Comparison of ENCODE assay signal across 24 cellular contexts in the genomic region with DNA sequence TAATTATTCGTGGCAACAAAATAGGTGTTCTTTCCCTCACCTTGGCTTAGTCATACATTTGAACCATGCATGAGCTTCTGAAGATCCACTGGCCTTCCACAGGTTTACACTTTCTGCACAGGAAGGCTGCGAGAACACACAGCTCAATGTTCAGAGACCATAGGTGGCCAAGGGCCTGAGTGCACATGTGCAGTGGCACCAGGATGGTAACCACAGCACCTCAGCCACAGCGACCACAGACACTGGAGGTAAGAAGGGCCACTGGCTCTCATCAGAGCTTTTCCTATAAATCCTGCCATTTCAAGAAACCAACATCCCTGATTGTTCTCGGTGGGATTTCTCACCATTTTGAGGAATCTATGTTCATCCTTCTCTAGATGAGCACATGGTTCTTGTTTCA. TPM values are rescaled to one million over a fixed set of nuclear protein-coding genes. Genes with fewer than 3 reads are reported as not detected.
DNase-seq lines count a peak whose midpoint lies in the region; ATAC-seq and TF ChIP-seq lines count a peak whose summit lies in the region.
"Had no signal": no experiment of that assay in that cellular context is flagged by ENCODE, and none has a peak within 500 bp of the region (broad histone marks: within the 10 kb centered on the region; RNA-seq: fewer than 3 reads in every experiment).

No MANE protein-coding gene starts in this region.

- peaks cover 6% of the 10 kb centered on the region; the same call in 1 of the 2 replicates for H3K4me1 ChIP-seq in HUES6 (ENCODE audit: control insufficient read depth, insufficient read depth, low read length)
- H3K4me1 ChIP-seq in adipocyte (ENCODE audit: control insufficient read depth, insufficient read depth, low read length) = peaks cover 30% of the 10 kb centered on the region
- no peaks in the 10 kb centered on the region for H3K4me1 ChIP-seq in hepatocyte (ENCODE audit: insufficient read depth)
- H3K4me1 ChIP-seq in neuron (ENCODE audit: insufficient read depth, low read length) = peaks cover 13% of the 10 kb centered on the region
- H3K4me1 ChIP-seq: SJCRH30 had no signal

- H3K27me3 ChIP-seq in HUES6 (ENCODE audit: control insufficient read depth, insufficient read depth, low read length) (peaks cover 72% of the 10 kb centered on the region), adipocyte (replicated peaks; ENCODE audit: control insufficient read depth, insufficient read depth, low read length) (no peaks in the 10 kb centered on the region), hepatocyte (peaks cover 63% of the 10 kb centered on the region), neuron (ENCODE audit: insufficient read depth, low read length) (no peaks in the 10 kb centered on the region)
- H3K27me3 ChIP-seq: thyroid gland had no signal

- no peak for DNase-seq in adipocyte (ENCODE audit: low read depth)
- no peak for DNase-seq in hepatocyte (ENCODE audit: low spot score)
- DNase-seq in iPS-NIHi11 (ENCODE audit: low spot score) = no peak
- no peak for DNase-seq in KG1 (lab: John Stamatoyannopoulos, UW)
- no peak for DNase-seq in stimulated activated CD4-positive, alpha-beta T cell treated with anti-CD3 and anti-CD28 coated beads, Interleukin-2, amount 100 ng/mL, for 48 hours
- DNase-seq: activated CD4-positive, alpha-beta T cell treated with anti-CD3 and anti-CD28 coated beads, Interleukin-2, amount 50 U/mL, for 1 hour; effector memory CD8-positive, alpha-beta T cell; esophagus squamous epithelium; HCEC 1CT; left colon; NCI-H1694; NCI-H774; SJCRH30; stimulated activated CD4-positive, alpha-beta T cell treated with anti-CD3 and anti-CD28 coated beads, Interleukin-4, amount 100 ng/mL, for 1 hour; stimulated activated naive CD4-positive, alpha-beta T cell; thyroid gland had no signal

- H3K36me3 ChIP-seq in HUES6 (ENCODE audit: control insufficient read depth, insufficient read depth, low read length) (no peaks in the 10 kb centered on the region), adipocyte (ENCODE audit: control insufficient read depth, insufficient read depth, low read length, severe bottlenecking) (peaks cover 14% of the 10 kb centered on the region), hepatocyte (replicated peaks; ENCODE audit: insufficient read depth, low read depth) (no peaks in the 10 kb centered on the region), neuron (ENCODE audit: insufficient read depth, low read length) (peaks cover 15% of the 10 kb centered on the region)
- H3K36me3 ChIP-seq: esophagus squamous epithelium, SJCRH30, thyroid gland had no signal

- H3K79me2 ChIP-seq in hepatocyte = no peaks in the 10 kb centered on the region

- H3K27ac ChIP-seq in HUES6 (ENCODE audit: low read depth, low read length) = no peak overlapping the region
- H3K27ac ChIP-seq in hepatocyte = no peak overlapping the region
- H3K27ac ChIP-seq: C4-2B, esophagus squamous epithelium, SJCRH30, thyroid gland had no signal

- H3K4me2 ChIP-seq in hepatocyte = peak overlapping the region; percentile 78

- H3K9me3 ChIP-seq in HUES6 (ENCODE audit: control insufficient read depth, insufficient read depth, low read depth, low read length) = no peaks in the 10 kb centered on the region
- H3K9me3 ChIP-seq in adipocyte (ENCODE audit: control insufficient read depth, low read length) = no peaks in the 10 kb centered on the region
- H3K9me3 ChIP-seq in hepatocyte (ENCODE audit: low read depth) = no peaks in the 10 kb centered on the region
- peaks cover 5% of the 10 kb centered on the region for H3K9me3 ChIP-seq in neuron (ENCODE audit: low read length)
- H3K9me3 ChIP-seq: esophagus squamous epithelium, SJCRH30, thyroid gland had no signal

- H4K20me1 ChIP-seq in hepatocyte (ENCODE audit: insufficient read depth, poor library complexity, severe bottlenecking) = no peaks in the 10 kb centered on the region

- H3K9ac ChIP-seq in HUES6 (ENCODE audit: low read length) = no peak overlapping the region
- peak overlapping the region; percentile 80 for H3K9ac ChIP-seq in adipocyte (ENCODE audit: low read length)

- ATAC-seq in HG03280 (IDR thresholded peaks at IDR 0.05; ENCODE audit: unreplicated experiment) = no peak
- ATAC-seq: activated naive CD4-positive, alpha-beta T cell treated with anti-CD3 and anti-CD28 coated beads, Interleukin-2, amount 50 U/mL, for 72 hours; effector memory CD8-positive, alpha-beta T cell; K562; left colon; natural killer cell treated with Interleukin-12 subunit alpha and Interleukin-12 subunit beta and Interleukin-15 and Interleukin-18, amount 100 ng/mL, for 72 hours had no signal

- TF ChIP-seq CTCF in hepatocyte (IDR thresholded peaks at IDR 0.05; ENCODE audit: poor library complexity) = no peak

- 98% methylated on average over 4 of the region's 4 CpGs for WGBS in hepatocyte (ENCODE audit: low lambda C conversion rate, missing lambda C conversion rate)

- H2AFZ ChIP-seq in hepatocyte (no peak overlapping the region), neuron (ENCODE audit: low read depth, low read length) (no peak overlapping the region)

- 0 out of 2 replicates have a peak overlapping the region, but pooled peaks have one; percentile 75 for H3K4me3 ChIP-seq in HUES6 (ENCODE audit: low read depth, low read length)
- H3K4me3 ChIP-seq in adipocyte (ENCODE audit: low read length) = peak overlapping the region; percentile 81
- H3K4me3 ChIP-seq in hepatocyte = no peak overlapping the region
- peak overlapping the region; percentile 77 for H3K4me3 ChIP-seq in neuron (ENCODE audit: low read length)
- H3K4me3 ChIP-seq: K562 had no signal

- H3K9me2 ChIP-seq in hepatocyte (replicated peaks; ENCODE audit: insufficient read depth) = no peaks in the 10 kb centered on the region

RNA-seq across cellular contexts. Expression of a gene that starts 1.6 kb away (rescaled TPM):
- 2.0 and 2.9 TPM in 2 replicates for total RNA-seq in hepatocyte
- polyA plus RNA-seq in hepatocyte = 0.16 and 0.72 TPM in 2 replicates
- total RNA-seq: activated naive CD4-positive, alpha-beta T cell treated with anti-CD3 and anti-CD28 coated beads, Interleukin-2, amount 50 U/mL, for 72 hours; natural killer cell treated with Interleukin-12 subunit alpha and Interleukin-12 subunit beta and Interleukin-15 and Interleukin-18, amount 100 ng/mL, for 72 hours; T-helper 1 cell treated with Interleukin-12 subunit alpha and Interleukin-12 subunit beta and Interleukin-4 antibody, amounts not matched to agents 30 ng/mL and 1 ng/mL, for 36 hours had no signal
- polyA plus RNA-seq: K562 had no signal
